Comparison of ENCODE assay signal across 10 cellular contexts in the genomic region with DNA sequence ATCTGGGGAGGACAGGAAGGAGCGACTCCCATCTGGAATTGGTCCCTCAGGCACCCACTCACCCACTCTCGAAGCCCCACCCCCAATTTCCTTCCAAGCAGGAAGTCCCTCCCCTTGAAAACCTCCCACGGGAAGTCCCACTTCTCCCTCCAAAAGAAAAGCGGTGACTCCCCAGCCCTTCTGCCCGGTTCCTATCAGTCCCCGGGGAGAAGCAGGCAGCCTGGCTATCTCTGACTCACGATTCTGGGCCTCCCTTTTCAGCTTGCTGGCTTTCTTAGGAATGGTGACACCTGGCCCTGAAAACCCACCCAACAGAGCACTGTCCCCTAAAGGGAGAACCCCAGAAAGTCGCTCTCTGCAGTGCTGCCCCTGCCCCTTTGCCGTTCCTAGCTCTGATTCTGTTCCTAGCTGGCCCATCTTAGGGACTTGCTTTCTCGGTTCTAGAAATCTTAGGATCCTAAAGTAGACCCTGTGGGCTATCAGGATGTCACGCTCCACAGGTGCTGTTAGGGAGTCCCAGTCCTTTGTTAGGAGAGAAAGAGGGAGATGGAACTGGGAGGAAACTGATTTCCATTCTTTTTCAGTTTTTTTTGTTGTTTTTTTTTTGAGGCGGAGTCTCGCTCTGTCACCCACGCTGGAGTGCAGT. TPM values are rescaled to one million over a fixed set of nuclear protein-coding genes. Genes with fewer than 3 reads are reported as not detected.
A peak's percentile ranks its signal among the peaks of the same experiment; 100 is the strongest.
DNase-seq lines count a peak whose midpoint lies in the region; ATAC-seq and TF ChIP-seq lines count a peak whose summit lies in the region.
"Had no signal": no experiment of that assay in that cellular context is flagged by ENCODE, and none has a peak within 500 bp of the region (broad histone marks: within the 10 kb centered on the region; RNA-seq: fewer than 3 reads in every experiment).

No MANE protein-coding gene starts in this region.

- H3K27me3 ChIP-seq in Caco-2 (replicated peaks; ENCODE audit: control insufficient read depth, insufficient read depth, low read length): no peaks in the 10 kb centered on the region

- no peak overlapping the region for H3K4me3 Mint-ChIP-seq in central memory CD8-positive, alpha-beta T cell
- no peak overlapping the region for H3K4me3 Mint-ChIP-seq in Caco-2 (ENCODE audit: unreplicated experiment)

- BruUV-seq in Caco-2 (replicated peaks; lab: Mats Ljungman, UMichigan): no TSS peak

- peak overlapping the region; percentile 83 for H3K27ac Mint-ChIP-seq in central memory CD8-positive, alpha-beta T cell (ENCODE audit: low read depth)
- H3K27ac Mint-ChIP-seq in Caco-2 (ENCODE audit: unreplicated experiment): no peak overlapping the region

- H3K4me1 Mint-ChIP-seq in central memory CD8-positive, alpha-beta T cell: peaks cover 51% of the 10 kb centered on the region
- H3K4me1 Mint-ChIP-seq in Caco-2 (ENCODE audit: low read depth, unreplicated experiment): peaks cover 15% of the 10 kb centered on the region

- H3K4me3 ChIP-seq in Caco-2 (ENCODE audit: low read depth, low read length): no peak overlapping the region

- TF ChIP-seq CTCF in Caco-2 (IDR thresholded peaks at IDR 0.05; ENCODE audit: insufficient read depth in 1 of 2, low read depth in 1 of 2, low read length in 1 of 2, severe bottlenecking in 1 of 2, unreplicated experiment in 1 of 2): no peak

- CTCF ChIA-PET in Caco-2 (lab: Charles Lee): interaction anchor here (0.6 kb wide), 1 partner anchor 11 kb away, joined by 4 read pairs; no protein-coding TSS in a partner anchor

- H3K36me3 Mint-ChIP-seq in central memory CD8-positive, alpha-beta T cell (ENCODE audit: insufficient read depth): peaks cover 59% of the 10 kb centered on the region
- peaks cover 10% of the 10 kb centered on the region for H3K36me3 Mint-ChIP-seq in Caco-2 (ENCODE audit: insufficient read depth, unreplicated experiment)

- H3K27me3 Mint-ChIP-seq in central memory CD8-positive, alpha-beta T cell: no peaks in the 10 kb centered on the region
- no peaks in the 10 kb centered on the region for H3K27me3 Mint-ChIP-seq in Caco-2 (ENCODE audit: insufficient read depth, unreplicated experiment)

- no peaks in the 10 kb centered on the region for H3K9me3 ChIP-seq in Caco-2

- H3K4me1 ChIP-seq in Caco-2: peaks cover 4% of the 10 kb centered on the region; the same call in 1 of the 2 replicates

- no peak for ATAC-seq in central memory CD8-positive, alpha-beta T cell (replicated peaks; ENCODE audit: extremely low read depth, poor library complexity, severe bottlenecking)
- ATAC-seq: sciatic nerve had no signal

- 0 out of 2 replicates have a peak, but pooled peaks cover 1% of the 10 kb centered on the region for H3K36me3 ChIP-seq in Caco-2 (ENCODE audit: control insufficient read depth, insufficient read depth, low read length)

- intact Hi-C loops in Caco-2 (cut with micrococcal nuclease; ENCODE audit: unreplicated experiment): no loop called here

- no peaks in the 10 kb centered on the region for H3K9me3 Mint-ChIP-seq in central memory CD8-positive, alpha-beta T cell
- no peaks in the 10 kb centered on the region for H3K9me3 Mint-ChIP-seq in Caco-2 (ENCODE audit: unreplicated experiment)

- POLR2A ChIA-PET in Caco-2 (lab: Charles Lee): no interaction called here

- peak; percentile 40 for DNase-seq in AG08395 (ENCODE audit: low spot score)
- DNase-seq in HT-29 (ENCODE audit: low spot score): peak; percentile 44
- no peak for DNase-seq in central memory CD8-positive, alpha-beta T cell (ENCODE audit: low spot score in 2 of 2)
- DNase-seq in myocyte (ENCODE audit: low read depth): peak; percentile 61
- no peak for DNase-seq in NCI-H2029 (lab: John Stamatoyannopoulos, UW)
- DNase-seq in mesenteric fat pad (ENCODE audit: low spot score): no peak
- DNase-seq in Caco-2: no peak
- no peak for DNase-seq in effector CD4-positive, alpha-beta T cell
- DNase-seq: SHP77 treated with DMSO at 0.1 percent for 48 hours had no signal

RNA-seq across cellular contexts. Expression of a gene that starts 6.0 kb away (rescaled TPM):
- 102 and 123 TPM in 2 replicates for total RNA-seq in HT-29 (2014; rRNA removed; shearing (Covaris generic))
- total RNA-seq in myocyte (32.9 and 34.6 TPM in 2 replicates), mesenteric fat pad (42.4 TPM), Caco-2 (2022) (27.2 and 32.0 TPM in 2 replicates)
- 24.5 TPM for polyA plus RNA-seq in myocyte (2012)

RNA-seq across cellular contexts. Expression of a gene that starts 8.9 kb away (rescaled TPM):
- total RNA-seq in HT-29 (2014; rRNA removed; shearing (Covaris generic)): 0.21 and 0.64 TPM in 2 replicates
- total RNA-seq in myocyte: 0.31 and 0.48 TPM in 2 replicates
- 0.55 TPM for polyA plus RNA-seq in myocyte (2012)
- 0.96 TPM for total RNA-seq in mesenteric fat pad
- total RNA-seq in Caco-2 (2022): 0.41 and 0.84 TPM in 2 replicates

RNA-seq across cellular contexts. Expression of a gene that starts 10.8 kb away (rescaled TPM):
- 0.03 and 0.21 TPM in 2 replicates for total RNA-seq in HT-29 (2014; rRNA removed; shearing (Covaris generic))
- total RNA-seq in myocyte (0.05 TPM in 1 of 2 replicates, not detected in the other), mesenteric fat pad (1.2 TPM), Caco-2 (2022) (1.3 and 1.7 TPM in 2 replicates)
- polyA plus RNA-seq in myocyte (2012): 0.06 TPM

RNA-seq across cellular contexts. Expression of a gene that starts 36.7 kb away (rescaled TPM):
- total RNA-seq in HT-29 (2014; rRNA removed; shearing (Covaris generic)): 102 and 110 TPM in 2 replicates
- total RNA-seq in myocyte: 42.2 and 44.3 TPM in 2 replicates
- 27.2 TPM for polyA plus RNA-seq in myocyte (2012)
- 24.8 TPM for total RNA-seq in mesenteric fat pad
- 38.3 and 39.5 TPM in 2 replicates for total RNA-seq in Caco-2 (2022)

RNA-seq across cellular contexts. Expression of a gene that starts 43.3 kb away (rescaled TPM):
- 80.9 and 89.1 TPM in 2 replicates for total RNA-seq in HT-29 (2014; rRNA removed; shearing (Covaris generic))
- total RNA-seq in myocyte (38.1 and 41.3 TPM in 2 replicates), mesenteric fat pad (25.9 TPM), Caco-2 (2022) (41.0 and 43.3 TPM in 2 replicates)
- polyA plus RNA-seq in myocyte (2012): 42.4 TPM

Comparison
In these comparisons a context has a peak if more than half of its experiments do, and no peak if none do; other contexts are left out.
1. DNase-seq: peak in AG08395 (single experiment), HT-29 (single experiment) and myocyte (single experiment); none in central memory CD8-positive, alpha-beta T cell (0 of 2), NCI-H2029 (single experiment), mesenteric fat pad (single experiment), Caco-2 (0 of 2) and effector CD4-positive, alpha-beta T cell (single experiment).